28 cellular contexts compared by ENCODE assay signal in genomic region chr11:5701184-5701583, GRCh38. TPM values are rescaled to one million over a fixed set of nuclear protein-coding genes. Genes with fewer than 3 reads are reported as not detected.
DNase-seq lines count a peak whose midpoint lies in the region; ATAC-seq and TF ChIP-seq lines count a peak whose summit lies in the region.
"Had no signal": no experiment of that assay in that cellular context is flagged by ENCODE, and none has a peak within 500 bp of the region (broad histone marks: within the 10 kb centered on the region; RNA-seq: fewer than 3 reads in every experiment).

No MANE protein-coding gene starts in this region.

- no peak overlapping the region for H3K4me3 Mint-ChIP-seq in activated CD4-positive, alpha-beta T cell treated with anti-CD3 and anti-CD28 coated beads, Interleukin-2, amount 10 ng/mL, durations not matched to agents 7 days and 5 days
- H3K4me3 Mint-ChIP-seq in CD4-positive, alpha-beta T cell, result no peak overlapping the region
- no peak overlapping the region for H3K4me3 Mint-ChIP-seq in activated naive CD8-positive, alpha-beta T cell
- H3K4me3 Mint-ChIP-seq in naive thymus-derived CD4-positive, alpha-beta T cell, result peak overlapping the region in 4 of 10 donors; percentile 10 to 42 (median 25)

- CTCF ChIA-PET in activated CD4-positive, alpha-beta T cell treated with anti-CD3 and anti-CD28 coated beads, Interleukin-2, amount 10 ng/mL, durations not matched to agents 7 days and 5 days (lab: Charles Lee), result interaction anchor here (1.3 to 1.6 kb wide), 2 partner anchors 10 to 11 kb away, joined by 3 to 4 read pairs; no protein-coding TSS in a partner anchor
- CTCF ChIA-PET in CD4-positive, alpha-beta T cell (lab: Charles Lee), result interaction anchor here (1.4 to 2.1 kb wide), 2 partner anchors 16 to 23 kb away, joined by 3 to 12 read pairs; partner anchors contain the start of gene TRIM5
- CTCF ChIA-PET in naive thymus-derived CD4-positive, alpha-beta T cell (lab: Charles Lee), result interaction anchor here (0.9 to 2.2 kb wide), 3 partner anchors 11 to 17 kb away, joined by 3 to 14 read pairs (median 4); partner anchors contain the start of gene TRIM5

- H3K27me3 ChIP-seq in CD4-positive, alpha-beta T cell (ENCODE audit: control insufficient read depth, insufficient read depth, low read length), result no peaks in the 10 kb centered on the region
- H3K27me3 ChIP-seq in naive thymus-derived CD4-positive, alpha-beta T cell (ENCODE audit: control insufficient read depth in 2 of 2, insufficient read depth in 2 of 2, low read length in 2 of 2), result no peaks in the 10 kb centered on the region
- H3K27me3 ChIP-seq: BE2C, body of pancreas, sigmoid colon had no signal

- peaks cover 8 to 22% of the 10 kb centered on the region in 2 donors for H3K4me1 ChIP-seq in naive thymus-derived CD4-positive, alpha-beta T cell (ENCODE audit: control insufficient read depth in 2 of 2, insufficient read depth in 2 of 2, low read length in 2 of 2)
- H3K4me1 ChIP-seq: A549, BE2C, body of pancreas, sigmoid colon had no signal

- DNase-seq in activated CD4-positive, alpha-beta T cell treated with anti-CD3 and anti-CD28 coated beads, Interleukin-2, amount 10 ng/mL, durations not matched to agents 7 days and 5 days, result no peak
- no peak for DNase-seq in activated CD4-positive, alpha-beta T cell treated with anti-CD3 and anti-CD28 coated beads for 4 hours
- DNase-seq in CD4-positive, alpha-beta T cell, result no peak
- DNase-seq in naive thymus-derived CD4-positive, alpha-beta T cell, result no peak
- DNase-seq in NCI-H1092 treated with DMSO at 0.1 percent for 48 hours (lab: John Stamatoyannopoulos, UW), result no peak
- DNase-seq in NCI-H82 (lab: John Stamatoyannopoulos, UW), result no peak
- DNase-seq: activated CD4-positive, alpha-beta T cell treated with anti-CD3 and anti-CD28 coated beads, Interleukin-2, amount 50 U/mL, for 4 hours; BE2C; body of pancreas; Calu3; cerebellar nuclear complex; DND-41; glutamatergic neuron; GOT3; lower lobe of right lung; NCI-H1417 treated with DMSO at 0.1 percent for 48 hours; NCI-H2081 treated with DMSO at 0.1 percent for 48 hours; NCI-H446 treated with DMSO at 0.1 percent for 48 hours; sigmoid colon; stimulated activated CD8-positive, alpha-beta memory T cell treated with anti-CD3 and anti-CD28 coated beads, Interleukin-4, amount 100 ng/mL, for 48 hours; substantia nigra had no signal

- no peaks in the 10 kb centered on the region for H3K9me3 Mint-ChIP-seq in activated CD4-positive, alpha-beta T cell treated with anti-CD3 and anti-CD28 coated beads, Interleukin-2, amount 10 ng/mL, durations not matched to agents 7 days and 5 days
- no peaks in the 10 kb centered on the region for H3K9me3 Mint-ChIP-seq in CD4-positive, alpha-beta T cell
- H3K9me3 Mint-ChIP-seq in activated naive CD8-positive, alpha-beta T cell (ENCODE audit: low read depth), result no peaks in the 10 kb centered on the region
- H3K9me3 Mint-ChIP-seq in naive thymus-derived CD4-positive, alpha-beta T cell, result no peaks in the 10 kb centered on the region

- intact Hi-C loops in CD4-positive, alpha-beta T cell (cut with DNase I, micrococcal nuclease), result loop anchor here in 1 of 2 experiments (2.0 kb wide), 1 partner anchor 14 kb away; no protein-coding TSS in a partner anchor
- intact Hi-C loops in naive thymus-derived CD4-positive, alpha-beta T cell (cut with micrococcal nuclease), result loop anchor here (1.0 to 2.0 kb wide), 3 partner anchors 12 to 17 kb away; partner anchors contain the start of genes TRIM22 (in 1 of the 2) and TRIM5 (in 1 of the 2)

- no peak overlapping the region for H3K27ac ChIP-seq in CD4-positive, alpha-beta T cell (ENCODE audit: low read depth, low read length)
- no peak overlapping the region for H3K27ac ChIP-seq in naive thymus-derived CD4-positive, alpha-beta T cell (ENCODE audit: low read depth, low read length)
- H3K27ac ChIP-seq: A549, lower lobe of right lung, sigmoid colon had no signal

- H3K27me3 Mint-ChIP-seq in activated CD4-positive, alpha-beta T cell treated with anti-CD3 and anti-CD28 coated beads, Interleukin-2, amount 10 ng/mL, durations not matched to agents 7 days and 5 days, result no peaks in the 10 kb centered on the region
- H3K27me3 Mint-ChIP-seq in CD4-positive, alpha-beta T cell, result no peaks in the 10 kb centered on the region
- no peaks in the 10 kb centered on the region for H3K27me3 Mint-ChIP-seq in activated naive CD8-positive, alpha-beta T cell
- no peaks in the 10 kb centered on the region for H3K27me3 Mint-ChIP-seq in naive thymus-derived CD4-positive, alpha-beta T cell
- H3K27me3 Mint-ChIP-seq: progenitor cell of endocrine pancreas had no signal

- peak overlapping the region; percentile 26 for H3K27ac Mint-ChIP-seq in activated CD4-positive, alpha-beta T cell treated with anti-CD3 and anti-CD28 coated beads, Interleukin-2, amount 10 ng/mL, durations not matched to agents 7 days and 5 days
- H3K27ac Mint-ChIP-seq in CD4-positive, alpha-beta T cell, result peak overlapping the region; percentile 52
- peak overlapping the region; percentile 71 for H3K27ac Mint-ChIP-seq in activated naive CD8-positive, alpha-beta T cell
- peak overlapping the region in 6 of 9 donors; percentile 21 to 75 (median 30) for H3K27ac Mint-ChIP-seq in naive thymus-derived CD4-positive, alpha-beta T cell
- H3K27ac Mint-ChIP-seq: progenitor cell of endocrine pancreas had no signal

- POLR2A ChIA-PET in activated CD4-positive, alpha-beta T cell treated with anti-CD3 and anti-CD28 coated beads, Interleukin-2, amount 10 ng/mL, durations not matched to agents 7 days and 5 days (lab: Charles Lee), result no interaction called here
- POLR2A ChIA-PET in CD4-positive, alpha-beta T cell (lab: Charles Lee), result interaction anchor here (0.6 to 2.3 kb wide), 3 partner anchors 11 to 104 kb away, joined by 3 to 17 read pairs (median 3); partner anchors contain the start of gene TRIM22
- POLR2A ChIA-PET in naive thymus-derived CD4-positive, alpha-beta T cell (lab: Charles Lee), result interaction anchor here (0.6 to 2.9 kb wide), 4 partner anchors 11 to 585 kb away, joined by 3 to 18 read pairs (median 8); partner anchors contain the start of genes TRIM22 and TRIM5

- peaks cover 59% of the 10 kb centered on the region for H3K4me1 Mint-ChIP-seq in activated CD4-positive, alpha-beta T cell treated with anti-CD3 and anti-CD28 coated beads, Interleukin-2, amount 10 ng/mL, durations not matched to agents 7 days and 5 days
- H3K4me1 Mint-ChIP-seq in CD4-positive, alpha-beta T cell (ENCODE audit: low read depth), result peaks cover 53% of the 10 kb centered on the region
- peaks cover 62% of the 10 kb centered on the region for H3K4me1 Mint-ChIP-seq in activated naive CD8-positive, alpha-beta T cell (ENCODE audit: low read depth)
- H3K4me1 Mint-ChIP-seq in naive thymus-derived CD4-positive, alpha-beta T cell, result peaks cover 28 to 72% (median 65%) of the 10 kb centered on the region in 7 donors

- no peaks in the 10 kb centered on the region for H3K9me3 ChIP-seq in CD4-positive, alpha-beta T cell (ENCODE audit: control insufficient read depth, low read length)
- no peaks in the 10 kb centered on the region for H3K9me3 ChIP-seq in naive thymus-derived CD4-positive, alpha-beta T cell (ENCODE audit: control insufficient read depth in 2 of 3, low read length in 3 of 3)
- H3K9me3 ChIP-seq: A549, BE2C, body of pancreas, lower lobe of right lung, sigmoid colon had no signal

- peaks cover 3 to 49% (median 29%) of the 10 kb centered on the region in 3 experiments for H3K36me3 ChIP-seq in naive thymus-derived CD4-positive, alpha-beta T cell (ENCODE audit: control insufficient read depth in 2 of 3, insufficient read depth in 3 of 3, low read length in 3 of 3)
- H3K36me3 ChIP-seq: BE2C had no signal

- no peak overlapping the region for H3K4me3 ChIP-seq in naive thymus-derived CD4-positive, alpha-beta T cell (ENCODE audit: low read length)
- H3K4me3 ChIP-seq: A549, body of pancreas, lower lobe of right lung, sigmoid colon had no signal

- no peak for ATAC-seq in CD4-positive, alpha-beta T cell (ENCODE audit: poor library complexity)
- no peak for ATAC-seq in naive thymus-derived CD4-positive, alpha-beta T cell
- ATAC-seq in HG03135 (IDR thresholded peaks at IDR 0.05; ENCODE audit: unreplicated experiment), result no peak
- ATAC-seq: A549, body of pancreas, Right ventricle myocardium inferior had no signal

- no peak for TF ChIP-seq CTCF in CD4-positive, alpha-beta T cell (IDR thresholded peaks at IDR 0.05)

- H3K36me3 Mint-ChIP-seq in activated CD4-positive, alpha-beta T cell treated with anti-CD3 and anti-CD28 coated beads, Interleukin-2, amount 10 ng/mL, durations not matched to agents 7 days and 5 days (ENCODE audit: low read depth), result peaks cover 80% of the 10 kb centered on the region
- H3K36me3 Mint-ChIP-seq in CD4-positive, alpha-beta T cell (ENCODE audit: low read depth), result peaks cover 91% of the 10 kb centered on the region
- H3K36me3 Mint-ChIP-seq in activated naive CD8-positive, alpha-beta T cell, result peaks cover 13% of the 10 kb centered on the region
- peaks cover 12 to 62% (median 50%) of the 10 kb centered on the region in 5 donors for H3K36me3 Mint-ChIP-seq in naive thymus-derived CD4-positive, alpha-beta T cell

RNA-seq across cellular contexts. Expression of gene TRIM22, which starts 11.6 kb away (rescaled TPM):
- total RNA-seq in activated CD4-positive, alpha-beta T cell treated with anti-CD3 and anti-CD28 coated beads, Interleukin-2, amount 10 ng/mL, durations not matched to agents 7 days and 5 days, result 100 to 1,000 TPM; 317 to 367 TPM
- total RNA-seq in CD4-positive, alpha-beta T cell, result 100 to 1,000 TPM; 198 to 206 TPM
- 100 to 1,000 TPM; 229 to 340 (median 258) TPM for total RNA-seq in naive thymus-derived CD4-positive, alpha-beta T cell
- polyA plus RNA-seq in naive thymus-derived CD4-positive, alpha-beta T cell, result 100 to 1,000 TPM; 121 to 184 TPM

RNA-seq across cellular contexts. Expression of gene TRIM5, which starts 16.3 kb away (rescaled TPM):
- 10 to 100 TPM; 26.2 to 31.1 TPM for total RNA-seq in activated CD4-positive, alpha-beta T cell treated with anti-CD3 and anti-CD28 coated beads, Interleukin-2, amount 10 ng/mL, durations not matched to agents 7 days and 5 days
- total RNA-seq in CD4-positive, alpha-beta T cell, result 1 to 10 TPM; 5.9 to 8.0 TPM
- 10 to 100 TPM; 16.9 to 36.8 (median 26.2) TPM for total RNA-seq in naive thymus-derived CD4-positive, alpha-beta T cell
- 10 to 100 TPM; 10.3 to 10.5 TPM for polyA plus RNA-seq in naive thymus-derived CD4-positive, alpha-beta T cell

RNA-seq across cellular contexts. Expression of gene OR56B1, which starts 35.1 kb away (rescaled TPM):
- total RNA-seq in activated CD4-positive, alpha-beta T cell treated with anti-CD3 and anti-CD28 coated beads, Interleukin-2, amount 10 ng/mL, durations not matched to agents 7 days and 5 days, result under 1 TPM; 0.31 to 0.40 TPM
- total RNA-seq in CD4-positive, alpha-beta T cell, result under 1 TPM; 0.14 to 0.17 TPM
- 1 to 10 TPM in 1 of 5 experiments, under 1 TPM in 4; 0.19 to 1.4 (median 0.71) TPM for total RNA-seq in naive thymus-derived CD4-positive, alpha-beta T cell
- under 1 TPM in 1 of 2 donors, not detected in 1; 0.11 TPM for polyA plus RNA-seq in naive thymus-derived CD4-positive, alpha-beta T cell
- total RNA-seq: body of pancreas, Calu3, kidney epithelial cell, lower lobe of right lung, mucosa of gallbladder, progenitor cell of endocrine pancreas, Right ventricle myocardium inferior had no signal
- polyA plus RNA-seq: A549 had no signal

RNA-seq across cellular contexts. Expression of gene OR52N4, which starts 52.9 kb away (rescaled TPM):
- total RNA-seq in activated CD4-positive, alpha-beta T cell treated with anti-CD3 and anti-CD28 coated beads, Interleukin-2, amount 10 ng/mL, durations not matched to agents 7 days and 5 days, result 1 to 10 TPM in 1 of 2 experiments, under 1 TPM in 1; 0.89 to 1.1 TPM
- under 1 TPM; 0.50 to 0.96 TPM for total RNA-seq in CD4-positive, alpha-beta T cell
- total RNA-seq in naive thymus-derived CD4-positive, alpha-beta T cell, result 1 to 10 TPM; 1.0 to 2.8 (median 2.4) TPM
- under 1 TPM; 0.25 to 0.33 TPM for polyA plus RNA-seq in naive thymus-derived CD4-positive, alpha-beta T cell
- total RNA-seq: body of pancreas, Calu3, kidney epithelial cell, lower lobe of right lung, mucosa of gallbladder, progenitor cell of endocrine pancreas, Right ventricle myocardium inferior had no signal
- polyA plus RNA-seq: A549 had no signal
